24 cellular contexts compared by ENCODE assay signal in the genomic region with DNA sequence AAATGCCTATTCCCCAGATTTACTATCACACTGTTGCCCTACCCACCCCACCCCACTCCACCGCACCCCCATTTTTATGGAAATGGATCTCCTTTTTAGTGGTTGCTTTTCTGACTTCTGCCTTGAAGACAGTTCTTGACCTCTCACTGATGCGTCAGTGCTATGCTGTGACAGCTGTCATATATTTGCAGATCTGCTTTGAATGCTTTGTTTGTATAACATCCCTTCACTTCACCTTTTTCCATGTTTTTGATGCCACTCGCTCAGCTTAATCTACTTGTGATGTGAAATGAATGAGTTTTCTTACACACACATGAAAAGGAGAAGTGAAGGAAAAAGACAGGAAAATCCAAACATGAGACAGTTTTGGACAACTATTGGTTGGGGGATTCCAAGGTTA.
"Had no signal": no experiment of that assay in that cellular context is flagged by ENCODE, and none has a peak within 500 bp of the region (broad histone marks: within the 10 kb centered on the region; RNA-seq: fewer than 3 reads in every experiment).

No MANE protein-coding gene starts in this region.

- DNase-seq: dorsolateral prefrontal cortex; effector CD8-positive, alpha-beta T cell; endodermal cell; foreskin fibroblast; gastrocnemius medialis; head of caudate nucleus; left ventricle myocardium superior; natural killer cell; nucleus accumbens; stimulated activated CD4-positive, alpha-beta T cell treated with anti-CD3 and anti-CD28 coated beads, Interleukin-12 subunit alpha, Interleukin-12 subunit beta, amount 100 ng/mL, for 4 hours; stimulated activated CD4-positive, alpha-beta T cell treated with anti-CD3 and anti-CD28 coated beads, Interleukin-1b, Interleukin-23, amount 100 ng/mL, for 48 hours; stimulated activated CD4-positive, alpha-beta T cell treated with anti-CD3 and anti-CD28 coated beads, Interleukin-4, amount 100 ng/mL, for 1 hour; stimulated activated CD8-positive, alpha-beta memory T cell treated with anti-CD3 and anti-CD28 coated beads, Interleukin-4, amount 100 ng/mL, for 48 hours; stimulated activated naive CD4-positive, alpha-beta T cell; stimulated activated naive CD8-positive, alpha-beta T cell treated with anti-CD3 and anti-CD28 coated beads, Interleukin-15, amount 100 ng/mL, for 72 hours; transverse colon; upper lobe of right lung; uterus had no signal

- H3K4me3 ChIP-seq: dorsolateral prefrontal cortex, gastrocnemius medialis, lung, neural progenitor cell, prostate gland, right atrium auricular region, smooth muscle cell, suprapubic skin, transverse colon, upper lobe of right lung, uterus had no signal

- H3K36me3 ChIP-seq: gastrocnemius medialis, neural progenitor cell, prostate gland, right atrium auricular region, suprapubic skin, transverse colon, upper lobe of right lung, uterus had no signal

- H3K27me3 ChIP-seq: dorsolateral prefrontal cortex, gastrocnemius medialis, neural progenitor cell, right atrium auricular region, suprapubic skin, transverse colon, upper lobe of right lung, uterus had no signal
